ENCODE assay signal across 17 cellular contexts in genomic region chr3:187072102-187072501, GRCh38.
A peak's percentile ranks its signal among the peaks of the same experiment; 100 is the strongest.
DNase-seq lines count a peak whose midpoint lies in the region; ATAC-seq and TF ChIP-seq lines count a peak whose summit lies in the region.
"Had no signal": no experiment of that assay in that cellular context is flagged by ENCODE, and none has a peak within 500 bp of the region (broad histone marks: within the 10 kb centered on the region; RNA-seq: fewer than 3 reads in every experiment).

No MANE protein-coding gene starts in this region.

- peak overlapping the region; percentile 69 for H3K27ac ChIP-seq in KOPT-K1 (ENCODE audit: low read depth, low read length, poor library complexity, severe bottlenecking)
- H3K27ac ChIP-seq in osteoblast (ENCODE audit: low read depth, low read length): no peak overlapping the region
- H3K27ac ChIP-seq: A549, GM23248, PC-9 had no signal

- H3K4me1 ChIP-seq in osteoblast (ENCODE audit: insufficient read depth, low read length): no peaks in the 10 kb centered on the region
- H3K4me1 ChIP-seq: A549 had no signal

- H2AFZ ChIP-seq in osteoblast (ENCODE audit: low read length): no peak overlapping the region
- H2AFZ ChIP-seq: GM23248, PC-9 had no signal

- no peak for ATAC-seq in activated CD8-positive, alpha-beta T cell treated with anti-CD3 and anti-CD28 coated beads for 36 hours
- ATAC-seq: A549 had no signal

- peaks cover 30% of the 10 kb centered on the region for H3K4me1 Mint-ChIP-seq in activated T-cell treated with anti-CD3 and anti-CD28 coated beads, Interleukin-2, amount 50 U/mL, for 24 hours (ENCODE audit: low read depth)
- H3K4me1 Mint-ChIP-seq in activated CD8-positive, alpha-beta T cell treated with anti-CD3 and anti-CD28 coated beads for 36 hours (ENCODE audit: low read depth): peaks cover 25% of the 10 kb centered on the region

- intact Hi-C loops in activated CD8-positive, alpha-beta T cell treated with anti-CD3 and anti-CD28 coated beads for 36 hours (cut with micrococcal nuclease): no loop called here

- H3K79me2 ChIP-seq in osteoblast (ENCODE audit: insufficient read depth, low read length): no peaks in the 10 kb centered on the region

- H3K9me3 ChIP-seq in KOPT-K1 (ENCODE audit: insufficient read depth, low read length, poor library complexity, severe bottlenecking) (no peaks in the 10 kb centered on the region), osteoblast (ENCODE audit: low read depth, low read length) (no peaks in the 10 kb centered on the region)
- H3K9me3 ChIP-seq: A549 had no signal

- H3K36me3 ChIP-seq in KOPT-K1 (ENCODE audit: insufficient read depth, low read length): peaks cover 70% of the 10 kb centered on the region
- H3K36me3 ChIP-seq in osteoblast (ENCODE audit: insufficient read depth, low read length): no peaks in the 10 kb centered on the region

- no peak for TF ChIP-seq CTCF in activated CD8-positive, alpha-beta T cell treated with anti-CD3 and anti-CD28 coated beads for 36 hours (IDR thresholded peaks at IDR 0.05)
- TF ChIP-seq CTCF in osteoblast (IDR thresholded peaks at IDR 0.05; ENCODE audit: extremely low read depth, low read depth, low read length): no peak

- POLR2A ChIA-PET in activated CD8-positive, alpha-beta T cell treated with anti-CD3 and anti-CD28 coated beads for 36 hours (lab: Charles Lee): interaction anchor here (0.8 kb wide), 1 partner anchor 140 kb away, joined by 3 read pairs; no protein-coding TSS in a partner anchor

- CTCF ChIA-PET in activated CD8-positive, alpha-beta T cell treated with anti-CD3 and anti-CD28 coated beads for 36 hours (lab: Charles Lee): no interaction called here

- no peaks in the 10 kb centered on the region for H3K27me3 ChIP-seq in osteoblast (ENCODE audit: insufficient read depth, low read length)

- no peaks in the 10 kb centered on the region for H3K9me3 Mint-ChIP-seq in activated T-cell treated with anti-CD3 and anti-CD28 coated beads, Interleukin-2, amount 50 U/mL, for 24 hours
- H3K9me3 Mint-ChIP-seq in activated CD8-positive, alpha-beta T cell treated with anti-CD3 and anti-CD28 coated beads for 36 hours: peaks cover 3% of the 10 kb centered on the region

- DNase-seq in activated T-cell treated with anti-CD3 and anti-CD28 coated beads, Interleukin-2, amount 50 U/mL, for 24 hours: no peak
- DNase-seq in activated T-cell treated with anti-CD3 and anti-CD28 coated beads, Interleukin-2, amount 50 U/mL, for 1 hour: no peak
- DNase-seq in activated CD8-positive, alpha-beta T cell treated with anti-CD3 and anti-CD28 coated beads for 36 hours: no peak
- DNase-seq in osteoblast (ENCODE audit: insufficient read length, low spot score, missing footprints) (peak; percentile 26), NCI-H510A (lab: John Stamatoyannopoulos, UW) (no peak), LoVo (ENCODE audit: low spot score) (no peak), HK-2 (ENCODE audit: unreplicated experiment) (no peak)
- DNase-seq: dermis blood vessel endothelial cell; GM23248; immature natural killer cell; NCI-H146; NCI-H226; PC-9; stimulated activated naive CD4-positive, alpha-beta T cell had no signal

- no peak overlapping the region for H3K4me3 Mint-ChIP-seq in activated T-cell treated with anti-CD3 and anti-CD28 coated beads, Interleukin-2, amount 50 U/mL, for 24 hours
- no peak overlapping the region for H3K4me3 Mint-ChIP-seq in activated CD8-positive, alpha-beta T cell treated with anti-CD3 and anti-CD28 coated beads for 36 hours
- H3K4me3 Mint-ChIP-seq: immature natural killer cell had no signal

- H3K27ac Mint-ChIP-seq in activated T-cell treated with anti-CD3 and anti-CD28 coated beads, Interleukin-2, amount 50 U/mL, for 24 hours: peak overlapping the region; percentile 64
- peak overlapping the region; percentile 38 for H3K27ac Mint-ChIP-seq in activated CD8-positive, alpha-beta T cell treated with anti-CD3 and anti-CD28 coated beads for 36 hours

- no peaks in the 10 kb centered on the region for H3K27me3 Mint-ChIP-seq in activated T-cell treated with anti-CD3 and anti-CD28 coated beads, Interleukin-2, amount 50 U/mL, for 24 hours
- no peaks in the 10 kb centered on the region for H3K27me3 Mint-ChIP-seq in activated CD8-positive, alpha-beta T cell treated with anti-CD3 and anti-CD28 coated beads for 36 hours

- no peak overlapping the region for H3K4me2 ChIP-seq in osteoblast (ENCODE audit: insufficient read depth, low read length)
- H3K4me2 ChIP-seq: A549, PC-9 had no signal

- no peak overlapping the region for H3K4me3 ChIP-seq in osteoblast (ENCODE audit: insufficient read depth, low read length)
- H3K4me3 ChIP-seq: A549, GM23248, lung, PC-9 had no signal

- no peaks in the 10 kb centered on the region for H4K20me1 ChIP-seq in osteoblast (ENCODE audit: insufficient read depth, low read length)

- H3K36me3 Mint-ChIP-seq in activated T-cell treated with anti-CD3 and anti-CD28 coated beads, Interleukin-2, amount 50 U/mL, for 24 hours (ENCODE audit: low read depth): peaks cover 98% of the 10 kb centered on the region
- H3K36me3 Mint-ChIP-seq in activated CD8-positive, alpha-beta T cell treated with anti-CD3 and anti-CD28 coated beads for 36 hours (ENCODE audit: low read depth): peaks cover 61% of the 10 kb centered on the region
